In genomic region chr1:3890389-3891328, GRCh38 we compare ENCODE assay signal across 1 cellular context.
TF ChIP-seq lines count a peak whose summit lies in the region.

No MANE protein-coding gene starts in this region.

TF ChIP-seq in WTC11, 78 proteins besides CTCF, POLR2A, EP300 and RAD21 (continued from another document):
- TF ChIP-seq ARID4B (CRISPR knock-in tag; IDR thresholded peaks at IDR 0.05; ENCODE audit: borderline replicate concordance) = no peak
- no peak for TF ChIP-seq ZNF512 (CRISPR knock-in tag; IDR thresholded peaks at IDR 0.05; ENCODE audit: borderline replicate concordance)
